7 cellular contexts compared by ENCODE assay signal in genomic region chr7:77538186-77538907, GRCh38. TPM values are rescaled to one million over a fixed set of nuclear protein-coding genes. Genes with fewer than 3 reads are reported as not detected.
DNase-seq lines count a peak whose midpoint lies in the region; FAIRE-seq and TF ChIP-seq lines count a peak whose summit lies in the region.

No MANE protein-coding gene starts in this region.

- no peak for FAIRE-seq in keratinocyte (lab: Jason Lieb, UNC)

- H3K9ac ChIP-seq in ES-I3 (ENCODE audit: low read depth, low read length) (peak overlapping the region; percentile 99), keratinocyte (ENCODE audit: control insufficient read depth, extremely low read depth, insufficient read depth, low read length) (peak overlapping the region; percentile 94), skeletal muscle tissue (ENCODE audit: low read depth in 1 of 3, low read length in 3 of 3) (peak overlapping the region; percentile 93 to 99 (median 98))

- dilution Hi-C loops in keratinocyte (cut with MboI; ENCODE audit: extremely low pct_ligation_motif_present, low sequenced_read_pairs) = no loop called here

- peak overlapping the region; percentile 94 for H3K4me2 ChIP-seq in keratinocyte (ENCODE audit: control insufficient read depth, extremely low read depth, insufficient read depth, low read depth, low read length)

- peaks cover 18% of the 10 kb centered on the region for H4K20me1 ChIP-seq in keratinocyte (ENCODE audit: control insufficient read depth, extremely low read depth, insufficient read depth, low read length)

- peaks cover 56% of the 10 kb centered on the region for H3K79me2 ChIP-seq in keratinocyte (ENCODE audit: control insufficient read depth, insufficient read depth, low read length)

- peak; percentile 99 for DNase-seq in LHCN-M2 (ENCODE audit: low read depth)
- peak; percentile 79 to 88 for DNase-seq in SHP77 (lab: John Stamatoyannopoulos, UW)
- peak; percentile 62 for DNase-seq in keratinocyte (ENCODE audit: low read depth, low spot score)
- DNase-seq in activated CD4-positive, CD25-positive, alpha-beta regulatory T cell treated with anti-CD3 and anti-CD28 coated beads, Interleukin-2, amount 50 U/mL, for 72 hours = no peak

- H3K4me3 ChIP-seq in keratinocyte (ENCODE audit: control insufficient read depth in 2 of 3, extremely low read depth in 1 of 3, insufficient read depth in 2 of 3, low read depth in 1 of 3, low read length in 3 of 3) (peak overlapping the region; percentile 74 to 96 (median 89)), skeletal muscle tissue (ENCODE audit: low read length in 3 of 3) (peak overlapping the region; percentile 93 to 97 (median 94))

- H3K36me3 ChIP-seq in ES-I3 (ENCODE audit: insufficient read depth, low read length) (peaks cover 3% of the 10 kb centered on the region), keratinocyte (ENCODE audit: control insufficient read depth in 2 of 2, extremely low read depth in 1 of 2, insufficient read depth in 2 of 2, low read length in 2 of 2) (no peaks in the 10 kb centered on the region), skeletal muscle tissue (ENCODE audit: control insufficient read depth in 3 of 3, insufficient read depth in 3 of 3, low read length in 3 of 3) (no peaks in the 10 kb centered on the region)

- H3K4me1 ChIP-seq in ES-I3 (ENCODE audit: insufficient read depth, low read length) (peaks cover 9% of the 10 kb centered on the region), keratinocyte (ENCODE audit: control insufficient read depth, extremely low read depth, insufficient read depth, low read length) (peaks cover 43% of the 10 kb centered on the region), skeletal muscle tissue (ENCODE audit: control insufficient read depth in 3 of 3, insufficient read depth in 3 of 3, low read length in 3 of 3) (peaks cover 0 to 10% (median 8%) of the 10 kb centered on the region in 3 donors)

- TF ChIP-seq CTCF in keratinocyte (optimal IDR thresholded peaks at IDR 0.05 in 1 of 3, IDR thresholded peaks at IDR 0.05 in 1 of 3, conservative IDR thresholded peaks at IDR 0.05 in 1 of 3; ENCODE audit: extremely low read depth in 1 of 3, insufficient read depth in 2 of 3, low read length in 3 of 3) = no peak

- H3K9me3 ChIP-seq in ES-I3 (ENCODE audit: control insufficient read depth, insufficient read depth, low read length) (0 out of 2 replicates have a peak, but pooled peaks cover 5% of the 10 kb centered on the region), keratinocyte (ENCODE audit: control insufficient read depth, low read depth, low read length) (no peaks in the 10 kb centered on the region), skeletal muscle tissue (ENCODE audit: control insufficient read depth in 3 of 3, low read length in 3 of 3) (no peaks in the 10 kb centered on the region)

- H3K27me3 ChIP-seq in keratinocyte (ENCODE audit: control insufficient read depth, extremely low read depth, insufficient read depth, low read length) = no peaks in the 10 kb centered on the region
- no peaks in the 10 kb centered on the region for H3K27me3 ChIP-seq in skeletal muscle tissue (ENCODE audit: control insufficient read depth in 3 of 3, insufficient read depth in 3 of 3, low read length in 3 of 3)

- peaks cover 4% of the 10 kb centered on the region for H3K9me1 ChIP-seq in keratinocyte (ENCODE audit: control insufficient read depth, extremely low read depth, insufficient read depth, low read length)

- peak overlapping the region; percentile 62 for H2AFZ ChIP-seq in keratinocyte (ENCODE audit: control insufficient read depth, low read length)

- H3K27ac ChIP-seq in cingulate gyrus (ENCODE audit: low read depth, low read length) = peak overlapping the region; percentile 75
- peak overlapping the region; percentile 99 for H3K27ac ChIP-seq in keratinocyte (ENCODE audit: control insufficient read depth, insufficient read depth, low read length)
- peak overlapping the region; percentile 96 for H3K27ac ChIP-seq in skeletal muscle tissue (ENCODE audit: low read depth, low read length)

RNA-seq across cellular contexts. Expression of gene PTPN12, which starts 1.3 kb away (rescaled TPM):
- total RNA-seq in LHCN-M2 (2014; rRNA removed) = 78.3 and 106 TPM in 2 replicates
- polyA plus RNA-seq in LHCN-M2 (2012) = 52.0 TPM
- polyA plus RNA-seq in keratinocyte = 46.9 to 61.1 TPM (median 53.1 TPM) in 3 replicates
- polyA plus RNA-seq in keratinocyte (2011; ENCODE audit: low read depth) = 136 TPM
- 36.6 and 72.4 TPM in 2 replicates for polyA plus RNA-seq in keratinocyte (2011; cell fraction: cytosol; rRNA removed)
- 80.9 and 83.7 TPM in 2 replicates for polyA plus RNA-seq in keratinocyte (2011; cell fraction: nucleus; rRNA removed)
- 52.7 and 58.2 TPM in 2 replicates for polyA plus RNA-seq in keratinocyte (2012; ENCODE audit: low replicate concordance)
- polyA minus RNA-seq in keratinocyte = 33.2 to 101 TPM (median 77.0 TPM) in 3 replicates
- polyA minus RNA-seq in keratinocyte (2011; cell fraction: cytosol; rRNA and poly(A)+ RNA removed) = 23.8 TPM
- polyA minus RNA-seq in keratinocyte (2011; cell fraction: nucleus; rRNA and poly(A)+ RNA removed) = 47.2 and 112 TPM in 2 replicates
- total RNA-seq in skeletal muscle tissue = 93.9 TPM
